Comparison of ENCODE assay signal across 16 cellular contexts in the genomic region with DNA sequence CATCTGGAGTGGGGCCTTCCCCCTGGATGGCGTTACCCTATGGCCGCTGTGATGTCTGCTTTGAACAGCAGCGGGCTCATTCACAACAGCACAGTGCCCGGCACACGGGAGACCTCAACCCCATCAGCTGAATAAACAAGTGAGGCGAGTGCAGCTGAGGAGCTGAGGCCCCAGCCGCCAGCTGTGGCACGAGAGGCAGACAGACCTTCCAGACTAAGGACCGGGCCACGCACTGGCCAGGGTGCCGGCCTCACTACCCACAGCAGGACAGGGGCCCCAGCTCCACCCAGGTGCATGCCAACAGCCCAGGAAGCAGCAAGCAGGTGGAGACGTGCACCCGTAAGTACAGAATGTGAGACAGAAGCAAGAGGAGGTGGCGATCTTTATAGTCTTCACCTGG. TPM values are rescaled to one million over a fixed set of nuclear protein-coding genes. Genes with fewer than 3 reads are reported as not detected.
DNase-seq lines count a peak whose midpoint lies in the region; ATAC-seq and TF ChIP-seq lines count a peak whose summit lies in the region.
"Had no signal": no experiment of that assay in that cellular context is flagged by ENCODE, and none has a peak within 500 bp of the region (broad histone marks: within the 10 kb centered on the region; RNA-seq: fewer than 3 reads in every experiment).

No MANE protein-coding gene starts in this region.

- H3K4me3 Mint-ChIP-seq in CD4-positive, alpha-beta memory T cell, result peak overlapping the region in 3 of 8 donors; percentile 13 to 27 (median 24)
- H3K4me3 Mint-ChIP-seq in central memory CD8-positive, alpha-beta T cell, result peak overlapping the region; percentile 49

- H2BK120ac ChIP-seq in neuronal stem cell (ENCODE audit: low read depth, low read length), result peak overlapping the region; percentile 47

- peak overlapping the region; percentile 10 for H3K4ac ChIP-seq in neuronal stem cell (ENCODE audit: low read length)

- H3K27ac ChIP-seq in CD4-positive, alpha-beta memory T cell (ENCODE audit: low read depth, low read length), result peak overlapping the region; percentile 10
- H3K27ac ChIP-seq in neuronal stem cell (replicated peaks; ENCODE audit: low read length) (no peak overlapping the region), ovary (no peak overlapping the region)
- H3K27ac ChIP-seq: stomach had no signal

- no peak for ATAC-seq in central memory CD8-positive, alpha-beta T cell (replicated peaks; ENCODE audit: extremely low read depth, poor library complexity, severe bottlenecking)
- no peak for ATAC-seq in HG02588 (IDR thresholded peaks at IDR 0.05; ENCODE audit: unreplicated experiment)

- H3K14ac ChIP-seq in neuronal stem cell (ENCODE audit: low read length), result no peak overlapping the region

- TF ChIP-seq EP300 in ovary (IDR thresholded peaks at IDR 0.05), result no peak

- CTCF ChIA-PET in CD4-positive, alpha-beta memory T cell (lab: Charles Lee; ENCODE audit: partially characterized antibody), result interaction anchor here (0.9 to 1.7 kb wide), 3 partner anchors 11 to 116 kb away, joined by 3 to 4 read pairs (median 3); no protein-coding TSS in a partner anchor

- H3K18ac ChIP-seq in neuronal stem cell (ENCODE audit: low read length), result peak overlapping the region; percentile 77

- no CpG with 5 or more reads among the region's 14 CpGs for WGBS in neuronal stem cell (ENCODE audit: extremely low coverage in 2 of 2, insufficient read length in 2 of 2, insufficient replicate concordance in 1 of 2), 2 donors
- 91 to 93% (median 92%) methylated on average over 14 of the region's 14 CpGs for WGBS in ovary, 3 donors

- no peak overlapping the region for H3K4me2 ChIP-seq in neuronal stem cell (ENCODE audit: insufficient read depth, low read length, poor library complexity, severe bottlenecking)

- H3K4me1 Mint-ChIP-seq in CD4-positive, alpha-beta memory T cell, result peaks cover 78 to 96% (median 87%) of the 10 kb centered on the region in 4 donors
- peaks cover 91% of the 10 kb centered on the region for H3K4me1 Mint-ChIP-seq in central memory CD8-positive, alpha-beta T cell

- DNase-seq in CD4-positive, alpha-beta memory T cell, result no peak
- DNase-seq in HT-29 (ENCODE audit: low spot score) (peak; percentile 55), neuronal stem cell (ENCODE audit: low spot score) (no peak), ovary (no peak)
- DNase-seq in central memory CD8-positive, alpha-beta T cell (ENCODE audit: low spot score in 2 of 2), result no peak
- DNase-seq in stimulated activated naive CD4-positive, alpha-beta T cell treated with Interleukin-2 at 50 U/mL for 16 hours (lab: John Stamatoyannopoulos, UW), result no peak
- DNase-seq in activated naive CD4-positive, alpha-beta T cell treated with anti-CD3 and anti-CD28 coated beads, Interleukin-2, amount 50 U/mL, for 16 hours, result no peak
- DNase-seq: dorsolateral prefrontal cortex; erythroblast; KBM-7; NCI-H2081; NCI-H524 treated with DMSO at 0.1 percent for 48 hours; stimulated activated CD4-positive, alpha-beta T cell treated with anti-CD3 and anti-CD28 coated beads, Interleukin-15, amount 100 ng/mL, for 24 hours; stomach had no signal

- H3K27ac Mint-ChIP-seq in CD4-positive, alpha-beta memory T cell, result peak overlapping the region in 5 of 7 donors; percentile 43 to 89 (median 61)
- peak overlapping the region; percentile 78 for H3K27ac Mint-ChIP-seq in central memory CD8-positive, alpha-beta T cell (ENCODE audit: low read depth)

- H3K4me1 ChIP-seq in CD4-positive, alpha-beta memory T cell (ENCODE audit: insufficient read depth, low read length), result peaks cover 97% of the 10 kb centered on the region
- H3K4me1 ChIP-seq in neuronal stem cell (ENCODE audit: control insufficient read depth in 2 of 2, insufficient read depth in 1 of 2, low read depth in 1 of 2, low read length in 2 of 2), result peaks cover under 1 to 11% of the 10 kb centered on the region in 2 donors
- peaks cover 17% of the 10 kb centered on the region for H3K4me1 ChIP-seq in ovary (ENCODE audit: insufficient read depth)

- no peak overlapping the region for H3K9ac ChIP-seq in neuronal stem cell (ENCODE audit: low read depth, low read length, poor library complexity)

- POLR2A ChIA-PET in CD4-positive, alpha-beta memory T cell (lab: Charles Lee; ENCODE audit: partially characterized antibody), result interaction anchor here (1.8 kb wide), 1 partner anchor 26 kb away, joined by 7 read pairs; no protein-coding TSS in a partner anchor

- no peaks in the 10 kb centered on the region for H3K27me3 Mint-ChIP-seq in CD4-positive, alpha-beta memory T cell
- H3K27me3 Mint-ChIP-seq in central memory CD8-positive, alpha-beta T cell, result no peaks in the 10 kb centered on the region

- no peak overlapping the region for H3K4me3 ChIP-seq in CD4-positive, alpha-beta memory T cell (ENCODE audit: low read length in 2 of 2)
- no peak overlapping the region for H3K4me3 ChIP-seq in neuronal stem cell (ENCODE audit: low read length in 2 of 2)
- H3K4me3 ChIP-seq in ovary, result no peak overlapping the region
- H3K4me3 ChIP-seq: breast epithelium, dorsolateral prefrontal cortex, stomach had no signal

- intact Hi-C loops in CD4-positive, alpha-beta memory T cell (cut with micrococcal nuclease), result no loop called here
- intact Hi-C loops in ovary (cut with DNase I), result no loop called here

- no peaks in the 10 kb centered on the region for H3K9me3 Mint-ChIP-seq in CD4-positive, alpha-beta memory T cell
- no peaks in the 10 kb centered on the region for H3K9me3 Mint-ChIP-seq in central memory CD8-positive, alpha-beta T cell

- H3K9me3 ChIP-seq in CD4-positive, alpha-beta memory T cell (ENCODE audit: control insufficient read depth in 1 of 2, low read length in 2 of 2), result no peaks in the 10 kb centered on the region
- H3K9me3 ChIP-seq in neuronal stem cell (replicated peaks in 1 of 2; ENCODE audit: control insufficient read depth in 2 of 2, insufficient read depth in 1 of 2, low read depth in 1 of 2, low read length in 2 of 2) (peaks cover 2 to 4% of the 10 kb centered on the region in 2 donors), ovary (no peaks in the 10 kb centered on the region)
- H3K9me3 ChIP-seq: breast epithelium, stomach had no signal

- H2BK15ac ChIP-seq in neuronal stem cell (ENCODE audit: low read length), result no peak overlapping the region

- H2BK12ac ChIP-seq in neuronal stem cell (ENCODE audit: low read length), result no peak overlapping the region

- peaks cover 22% of the 10 kb centered on the region for H3K79me1 ChIP-seq in neuronal stem cell (ENCODE audit: low read depth, low read length)

- peaks cover 11 to 40% of the 10 kb centered on the region in 2 donors for H3K36me3 Mint-ChIP-seq in CD4-positive, alpha-beta memory T cell
- peaks cover 32% of the 10 kb centered on the region for H3K36me3 Mint-ChIP-seq in central memory CD8-positive, alpha-beta T cell (ENCODE audit: insufficient read depth)

- no peak overlapping the region for H4K8ac ChIP-seq in neuronal stem cell (ENCODE audit: low read depth, low read length)

- H3K36me3 ChIP-seq in CD4-positive, alpha-beta memory T cell (ENCODE audit: insufficient read depth, low read length), result no peaks in the 10 kb centered on the region
- H3K36me3 ChIP-seq in neuronal stem cell (replicated peaks in 1 of 2; ENCODE audit: control insufficient read depth in 2 of 2, insufficient read depth in 2 of 2, low read length in 2 of 2), result peaks cover 1 to 20% of the 10 kb centered on the region in 2 donors
- H3K36me3 ChIP-seq in ovary, result no peaks in the 10 kb centered on the region
- H3K36me3 ChIP-seq: breast epithelium had no signal

- no peak overlapping the region for H2AFZ ChIP-seq in neuronal stem cell (ENCODE audit: low read length)

- TF ChIP-seq CTCF in ovary (IDR thresholded peaks at IDR 0.05), result no peak

- no peak for TF ChIP-seq POLR2A in ovary (IDR thresholded peaks at IDR 0.05)

- H2BK5ac ChIP-seq in neuronal stem cell (ENCODE audit: low read length), result no peak overlapping the region

- no peak overlapping the region for H2AK5ac ChIP-seq in neuronal stem cell (ENCODE audit: low read depth, low read length)

- no peaks in the 10 kb centered on the region for H3K27me3 ChIP-seq in CD4-positive, alpha-beta memory T cell (ENCODE audit: insufficient read depth, low read length)
- H3K27me3 ChIP-seq in neuronal stem cell (ENCODE audit: control insufficient read depth in 3 of 3, insufficient read depth in 3 of 3, low read depth in 1 of 3, low read length in 3 of 3) (no peaks in the 10 kb centered on the region), ovary (no peaks in the 10 kb centered on the region)
- H3K27me3 ChIP-seq: breast epithelium, dorsolateral prefrontal cortex, stomach had no signal

- no peak overlapping the region for H4K91ac ChIP-seq in neuronal stem cell (ENCODE audit: low read depth, low read length, poor library complexity)

- H3K23ac ChIP-seq in neuronal stem cell (ENCODE audit: low read depth, low read length, poor library complexity), result no peak overlapping the region

RNA-seq across cellular contexts. Expression of a gene that starts 39.6 kb away (rescaled TPM):
- 100 to 1,000 TPM; 146 to 147 TPM for total RNA-seq in CD4-positive, alpha-beta memory T cell
- polyA plus RNA-seq in CD4-positive, alpha-beta memory T cell, result 10 to 100 TPM; 24.2 to 89.4 TPM
- total RNA-seq in HT-29 (2014; rRNA removed; shearing (Covaris generic)), result 107 and 113 TPM in 2 replicates
- polyA plus RNA-seq in neuronal stem cell (2013, experiment 1 of 2), result 162 TPM
- polyA plus RNA-seq in neuronal stem cell (2013, experiment 2 of 2), result 159 TPM
- total RNA-seq in ovary, result 10 to 100 TPM; 34.0 to 73.1 (median 60.6) TPM
- polyA plus RNA-seq in ovary, result 100 to 1,000 TPM in 1 of 2 donors, 10 to 100 TPM in 1; 46.4 to 153 TPM
